Comparison of ENCODE assay signal across 24 cellular contexts in genomic region chr4:169628579-169628978, GRCh38. TPM values are rescaled to one million over a fixed set of nuclear protein-coding genes. Genes with fewer than 3 reads are reported as not detected.
DNase-seq lines count a peak whose midpoint lies in the region; ATAC-seq, FAIRE-seq and TF ChIP-seq lines count a peak whose summit lies in the region.
"Had no signal": no experiment of that assay in that cellular context is flagged by ENCODE, and none has a peak within 500 bp of the region (broad histone marks: within the 10 kb centered on the region; RNA-seq: fewer than 3 reads in every experiment).

No MANE protein-coding gene starts in this region.

- DNase-seq in left ventricle myocardium inferior (no peak), right cardiac atrium (no peak), OCI-M1 (lab: John Stamatoyannopoulos, UW) (peak; percentile 50), bronchial epithelial cell (ENCODE audit: low read depth) (peak; percentile 76), HT-29 (ENCODE audit: low spot score) (no peak), T1000 (lab: John Stamatoyannopoulos, UW) (no peak)
- no peak for DNase-seq in activated naive CD4-positive, alpha-beta T cell (lab: John Stamatoyannopoulos, UW)
- DNase-seq: C1 segment of cervical spinal cord; DMS 273 treated with DMSO at 0.1 percent for 48 hours; DND-41; GM23248; NCI-H1105 treated with DMSO at 0.1 percent for 48 hours; NCI-H1694; NCI-H2081 treated with DMSO at 0.1 percent for 48 hours; NCI-H510A; NCI-H748 treated with DMSO at 0.1 percent for 48 hours; NK-92 treated with Interleukin-12 subunit alpha and Interleukin-12 subunit beta, amount 100 ng/mL, for 24 hours; RPMI8226; SHP77 treated with DMSO at 0.1 percent for 48 hours; SK-N-SH had no signal

- peaks cover 65% of the 10 kb centered on the region for H3K4me1 ChIP-seq in left ventricle myocardium inferior
- no peaks in the 10 kb centered on the region for H3K4me1 ChIP-seq in right cardiac atrium (ENCODE audit: control insufficient read depth, insufficient read depth, low read length)

- WGBS in right cardiac atrium = 60% methylated on average over 2 of the region's 2 CpGs

- TF ChIP-seq CTCF in left ventricle myocardium inferior (IDR thresholded peaks at IDR 0.05; ENCODE audit: borderline replicate concordance) (no peak), bronchial epithelial cell (IDR thresholded peaks at IDR 0.05; ENCODE audit: insufficient read depth, low read length, severe bottlenecking) (no peak)

- H3K9me3 ChIP-seq in left ventricle myocardium inferior (replicated peaks) = no peaks in the 10 kb centered on the region
- no peaks in the 10 kb centered on the region for H3K9me3 ChIP-seq in right cardiac atrium (ENCODE audit: control insufficient read depth, low read length)
- H3K9me3 ChIP-seq: HAP-1, SK-N-SH had no signal

- H3K27me3 ChIP-seq in left ventricle myocardium inferior (ENCODE audit: low read depth) (no peaks in the 10 kb centered on the region), right cardiac atrium (ENCODE audit: control insufficient read depth, insufficient read depth) (no peaks in the 10 kb centered on the region), bronchial epithelial cell (ENCODE audit: control insufficient read depth, insufficient read depth, low read length) (no peaks in the 10 kb centered on the region)

- H3K4me3 ChIP-seq in left ventricle myocardium inferior (no peak overlapping the region), right cardiac atrium (ENCODE audit: low read length) (no peak overlapping the region), bronchial epithelial cell (ENCODE audit: low read depth, low read length) (no peak overlapping the region)
- H3K4me3 ChIP-seq: GM23248, HAP-1 had no signal

- intact Hi-C loops in left ventricle myocardium inferior (cut with micrococcal nuclease) (no loop called here), right cardiac atrium (cut with DNase I) (no loop called here)

- no peak for FAIRE-seq in bronchial epithelial cell (lab: Jason Lieb, UNC)
- FAIRE-seq: G401.6, HTR-8/SVneo had no signal

- peaks cover 3% of the 10 kb centered on the region for H3K36me3 ChIP-seq in left ventricle myocardium inferior
- no peaks in the 10 kb centered on the region for H3K36me3 ChIP-seq in bronchial epithelial cell (ENCODE audit: control insufficient read depth, insufficient read depth, low read length)
- H3K36me3 ChIP-seq: HAP-1 had no signal

- ATAC-seq in right cardiac atrium = no peak

- H3K27ac ChIP-seq in left ventricle myocardium inferior (replicated peaks) (peak overlapping the region; percentile 62), right cardiac atrium (ENCODE audit: low read length) (no peak overlapping the region)
- H3K27ac ChIP-seq: GM23248, HL-60 had no signal

RNA-seq across cellular contexts. Expression of gene CLCN3, which starts 8.2 kb away (rescaled TPM):
- 54.1 TPM for total RNA-seq in left ventricle myocardium inferior
- total RNA-seq in right cardiac atrium = 10 to 100 TPM; 45.1 to 51.3 (median 49.3) TPM
- polyA plus RNA-seq in right cardiac atrium = 19.6 TPM
- 45.0 and 96.9 TPM in 2 replicates for total RNA-seq in bronchial epithelial cell
- 15.5 and 17.5 TPM in 2 replicates for total RNA-seq in HT-29 (2014; rRNA removed; shearing (Covaris generic))

RNA-seq across cellular contexts. Expression of gene NEK1, which starts 16.2 kb away (rescaled TPM):
- 15.5 TPM for total RNA-seq in left ventricle myocardium inferior
- 10 to 100 TPM; 13.6 to 16.9 (median 15.2) TPM for total RNA-seq in right cardiac atrium
- polyA plus RNA-seq in right cardiac atrium = 5.5 TPM
- 6.1 and 7.3 TPM in 2 replicates for total RNA-seq in bronchial epithelial cell
- total RNA-seq in HT-29 (2014; rRNA removed; shearing (Covaris generic)) = 0.55 and 1.4 TPM in 2 replicates

Comparison
In these comparisons a context has a peak if more than half of its experiments do, and no peak if none do; other contexts are left out.
1. DNase-seq: peak in OCI-M1 (single experiment) and bronchial epithelial cell (single experiment); none in left ventricle myocardium inferior (single experiment), right cardiac atrium (0 of 3), HT-29 (single experiment), T1000 (single experiment) and activated naive CD4-positive, alpha-beta T cell (0 of 4).